Comparison of ENCODE assay signal across 26 cellular contexts in the genomic region with DNA sequence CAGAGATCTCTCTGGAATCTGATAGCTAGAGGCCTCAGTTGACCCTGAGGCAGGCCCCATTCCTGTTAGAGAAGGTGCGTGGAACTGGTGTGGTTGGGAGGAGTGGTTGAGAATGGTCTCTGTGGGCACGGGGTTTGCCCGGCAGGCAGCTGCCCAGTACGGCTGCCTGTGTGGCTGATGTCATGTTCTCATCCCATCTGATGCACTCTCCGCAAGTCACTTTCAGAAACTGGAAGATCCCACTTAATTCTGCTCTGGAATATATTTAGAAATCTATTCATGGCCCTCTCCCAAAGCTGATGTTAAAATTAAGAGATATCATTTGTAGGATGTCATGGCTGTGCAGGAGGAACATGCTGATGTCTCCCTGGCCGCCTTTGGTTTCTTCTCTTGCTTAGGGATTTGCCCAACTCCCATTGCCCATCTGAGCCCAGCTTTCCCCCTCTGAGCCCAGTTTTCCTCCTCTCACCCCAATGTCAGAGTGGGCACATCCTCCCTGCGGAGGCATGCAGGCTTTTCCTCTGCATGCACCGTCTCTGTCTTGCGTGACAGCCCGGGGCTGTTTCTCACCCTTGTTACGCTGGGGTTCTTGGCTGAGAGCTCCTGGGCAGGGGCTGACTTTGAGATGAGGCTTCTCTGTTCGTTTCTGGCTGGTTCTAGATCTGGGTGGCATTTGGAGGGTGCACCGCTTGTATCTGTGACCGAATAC. TPM values are rescaled to one million over a fixed set of nuclear protein-coding genes. Genes with fewer than 3 reads are reported as not detected.
A peak's percentile ranks its signal among the peaks of the same experiment; 100 is the strongest.
DNase-seq lines count a peak whose midpoint lies in the region; ATAC-seq and TF ChIP-seq lines count a peak whose summit lies in the region.
"Had no signal": no experiment of that assay in that cellular context is flagged by ENCODE, and none has a peak within 500 bp of the region (broad histone marks: within the 10 kb centered on the region; RNA-seq: fewer than 3 reads in every experiment).

No MANE protein-coding gene starts in this region.

- no peak for ATAC-seq in activated CD8-positive, alpha-beta T cell treated with anti-CD3 and anti-CD28 coated beads, Interleukin-2, amount 10 ng/mL, durations not matched to agents 7 days and 5 days
- no peak for ATAC-seq in activated CD8-positive, alpha-beta T cell treated with anti-CD3 and anti-CD28 coated beads for 36 hours
- ATAC-seq in GM21786 (IDR thresholded peaks at IDR 0.05; ENCODE audit: unreplicated experiment) (no peak), upper lobe of left lung (ENCODE audit: low FRiP score in 2 of 2) (no peak)
- ATAC-seq: GM23338, K562, Panc1 had no signal

- H3K4me1 ChIP-seq in upper lobe of left lung: no peaks in the 10 kb centered on the region
- H3K4me1 ChIP-seq: BE2C had no signal

- no peak for TF ChIP-seq EP300 in upper lobe of left lung (IDR thresholded peaks at IDR 0.05)

- no peak overlapping the region for H3K4me3 ChIP-seq in foreskin fibroblast (ENCODE audit: low read depth in 1 of 2, low read length in 2 of 2)
- no peak overlapping the region for H3K4me3 ChIP-seq in upper lobe of left lung
- H3K4me3 ChIP-seq: GM23338, K562, MG63, SK-N-MC had no signal

- no peak overlapping the region for H3K4me3 Mint-ChIP-seq in activated CD8-positive, alpha-beta T cell treated with anti-CD3 and anti-CD28 coated beads, Interleukin-2, amount 10 ng/mL, durations not matched to agents 7 days and 5 days
- no peak overlapping the region for H3K4me3 Mint-ChIP-seq in activated CD8-positive, alpha-beta T cell treated with anti-CD3 and anti-CD28 coated beads for 36 hours
- H3K4me3 Mint-ChIP-seq: CD4-positive, CD25-positive, alpha-beta regulatory T cell; GM23338; H9 had no signal

- H3K9me3 ChIP-seq in upper lobe of left lung: no peaks in the 10 kb centered on the region
- H3K9me3 ChIP-seq: BE2C, MG63 had no signal

- H3K9me3 Mint-ChIP-seq in activated CD8-positive, alpha-beta T cell treated with anti-CD3 and anti-CD28 coated beads, Interleukin-2, amount 10 ng/mL, durations not matched to agents 7 days and 5 days (ENCODE audit: insufficient read depth): no peaks in the 10 kb centered on the region
- no peaks in the 10 kb centered on the region for H3K9me3 Mint-ChIP-seq in activated CD8-positive, alpha-beta T cell treated with anti-CD3 and anti-CD28 coated beads for 36 hours

- peak overlapping the region; percentile 98 for H3K27ac ChIP-seq in temporal lobe (ENCODE audit: low read depth, low read length)
- no peak overlapping the region for H3K27ac ChIP-seq in upper lobe of left lung
- H3K27ac ChIP-seq: 22Rv1, RWPE1, SK-N-MC had no signal

- H3K27me3 Mint-ChIP-seq in activated CD8-positive, alpha-beta T cell treated with anti-CD3 and anti-CD28 coated beads, Interleukin-2, amount 10 ng/mL, durations not matched to agents 7 days and 5 days (ENCODE audit: low read depth): peaks cover 2% of the 10 kb centered on the region
- peaks cover under 1% of the 10 kb centered on the region for H3K27me3 Mint-ChIP-seq in activated CD8-positive, alpha-beta T cell treated with anti-CD3 and anti-CD28 coated beads for 36 hours
- H3K27me3 Mint-ChIP-seq: CD4-positive, CD25-positive, alpha-beta regulatory T cell had no signal

- WGBS in upper lobe of left lung, 2 donors: 80 to 89% methylated on average over 11 to 14 of the region's 14 CpGs

- no peak for TF ChIP-seq CTCF in activated CD8-positive, alpha-beta T cell treated with anti-CD3 and anti-CD28 coated beads for 36 hours (IDR thresholded peaks at IDR 0.05)
- TF ChIP-seq CTCF in foreskin fibroblast (IDR thresholded peaks at IDR 0.05; ENCODE audit: low read depth, low read length) (no peak), upper lobe of left lung (IDR thresholded peaks at IDR 0.05) (no peak)

- H3K4me1 Mint-ChIP-seq in activated CD8-positive, alpha-beta T cell treated with anti-CD3 and anti-CD28 coated beads, Interleukin-2, amount 10 ng/mL, durations not matched to agents 7 days and 5 days (ENCODE audit: low read depth): no peaks in the 10 kb centered on the region
- no peaks in the 10 kb centered on the region for H3K4me1 Mint-ChIP-seq in activated CD8-positive, alpha-beta T cell treated with anti-CD3 and anti-CD28 coated beads for 36 hours (ENCODE audit: low read depth)
- H3K4me1 Mint-ChIP-seq: CD4-positive, CD25-positive, alpha-beta regulatory T cell; GM23338; H9 had no signal

- H3K36me3 ChIP-seq in upper lobe of left lung: no peaks in the 10 kb centered on the region
- H3K36me3 ChIP-seq: BE2C, MG63 had no signal

- no peaks in the 10 kb centered on the region for H3K36me3 Mint-ChIP-seq in activated CD8-positive, alpha-beta T cell treated with anti-CD3 and anti-CD28 coated beads, Interleukin-2, amount 10 ng/mL, durations not matched to agents 7 days and 5 days (ENCODE audit: low read depth)
- H3K36me3 Mint-ChIP-seq in activated CD8-positive, alpha-beta T cell treated with anti-CD3 and anti-CD28 coated beads for 36 hours (ENCODE audit: low read depth): no peaks in the 10 kb centered on the region
- H3K36me3 Mint-ChIP-seq: CD4-positive, CD25-positive, alpha-beta regulatory T cell had no signal

- CTCF ChIA-PET in activated CD8-positive, alpha-beta T cell treated with anti-CD3 and anti-CD28 coated beads, Interleukin-2, amount 10 ng/mL, durations not matched to agents 7 days and 5 days (lab: Charles Lee): no interaction called here
- CTCF ChIA-PET in activated CD8-positive, alpha-beta T cell treated with anti-CD3 and anti-CD28 coated beads for 36 hours (lab: Charles Lee): no interaction called here

- no peak for TF ChIP-seq POLR2A in upper lobe of left lung (IDR thresholded peaks at IDR 0.05)

- peaks cover 0 to 5% (median 0%) of the 10 kb centered on the region in 4 donors for H3K27me3 ChIP-seq in upper lobe of left lung
- H3K27me3 ChIP-seq: BE2C, MG63 had no signal

- intact Hi-C loops in activated CD8-positive, alpha-beta T cell treated with anti-CD3 and anti-CD28 coated beads for 36 hours (cut with micrococcal nuclease): no loop called here
- intact Hi-C loops in head of caudate nucleus (cut with DNase I): no loop called here
- intact Hi-C loops in posterior cingulate gyrus (cut with DNase I): no loop called here

- POLR2A ChIA-PET in activated CD8-positive, alpha-beta T cell treated with anti-CD3 and anti-CD28 coated beads, Interleukin-2, amount 10 ng/mL, durations not matched to agents 7 days and 5 days (lab: Charles Lee): no interaction called here
- POLR2A ChIA-PET in activated CD8-positive, alpha-beta T cell treated with anti-CD3 and anti-CD28 coated beads for 36 hours (lab: Charles Lee): interaction anchor here (1.0 kb wide), 1 partner anchor 11 kb away, joined by 3 read pairs; no protein-coding TSS in a partner anchor

- H3K27ac Mint-ChIP-seq in activated CD8-positive, alpha-beta T cell treated with anti-CD3 and anti-CD28 coated beads, Interleukin-2, amount 10 ng/mL, durations not matched to agents 7 days and 5 days: peak overlapping the region; percentile 16
- no peak overlapping the region for H3K27ac Mint-ChIP-seq in activated CD8-positive, alpha-beta T cell treated with anti-CD3 and anti-CD28 coated beads for 36 hours
- H3K27ac Mint-ChIP-seq: CD4-positive, CD25-positive, alpha-beta regulatory T cell; GM23338; H9 had no signal

- no peak for DNase-seq in activated CD8-positive, alpha-beta T cell treated with anti-CD3 and anti-CD28 coated beads, Interleukin-2, amount 10 ng/mL, durations not matched to agents 7 days and 5 days
- no peak for DNase-seq in activated CD8-positive, alpha-beta T cell treated with anti-CD3 and anti-CD28 coated beads for 36 hours
- DNase-seq in head of caudate nucleus (peak in 27 of 42 donors; percentile 40 to 78 (median 61)), posterior cingulate gyrus (peak in 6 of 10 donors; percentile 51 to 94 (median 70)), foreskin fibroblast (no peak), upper lobe of left lung (no peak)
- DNase-seq: BE2C; CD4-positive, CD25-positive, alpha-beta regulatory T cell; DMS53; H9; MG63; NCI-H1105 treated with DMSO at 0.1 percent for 48 hours; NCI-H146; NCI-H1930; NCI-H2107; NCI-H526; SHP77 treated with DMSO at 0.1 percent for 48 hours had no signal

RNA-seq across cellular contexts. Expression of a gene that starts 21.0 kb away (rescaled TPM):
- total RNA-seq in activated CD8-positive, alpha-beta T cell treated with anti-CD3 and anti-CD28 coated beads, Interleukin-2, amount 10 ng/mL, durations not matched to agents 7 days and 5 days: not detected
- total RNA-seq in activated CD8-positive, alpha-beta T cell treated with anti-CD3 and anti-CD28 coated beads for 36 hours: not detected
- total RNA-seq in temporal lobe: 31.0 TPM
- 10 to 100 TPM in 3 of 6 donors, 1 to 10 TPM in 3; 5.5 to 30.8 (median 11.4) TPM for total RNA-seq in upper lobe of left lung
- total RNA-seq: CD4-positive, CD25-positive, alpha-beta regulatory T cell; G401; H9; K562 had no signal

Comparison
In these comparisons a context has a peak if more than half of its experiments do, and no peak if none do; other contexts are left out.
1. DNase-seq: peak in head of caudate nucleus (27 of 42) and posterior cingulate gyrus (6 of 10); none in activated CD8-positive, alpha-beta T cell treated with anti-CD3 and anti-CD28 coated beads, Interleukin-2, amount 10 ng/mL, durations not matched to agents 7 days and 5 days (single experiment), activated CD8-positive, alpha-beta T cell treated with anti-CD3 and anti-CD28 coated beads for 36 hours (single experiment), foreskin fibroblast (0 of 2) and upper lobe of left lung (0 of 2).
2. RNA of a gene that starts 21.0 kb away (total RNA-seq): 31.0 TPM in temporal lobe (single experiment) and 5.5 to 30.8 TPM in upper lobe of left lung; not detected in activated CD8-positive, alpha-beta T cell treated with anti-CD3 and anti-CD28 coated beads, Interleukin-2, amount 10 ng/mL, durations not matched to agents 7 days and 5 days and not detected in activated CD8-positive, alpha-beta T cell treated with anti-CD3 and anti-CD28 coated beads for 36 hours; every median in the first group is over 4 times any median in the second.